ENCODE assay signal across 8 cellular contexts in genomic region chr14:90398841-90399540, GRCh38. TPM values are rescaled to one million over a fixed set of nuclear protein-coding genes. Genes with fewer than 3 reads are reported as not detected.
DNase-seq lines count a peak whose midpoint lies in the region; ATAC-seq lines count a peak whose summit lies in the region.

No MANE protein-coding gene starts in this region.

- intact Hi-C loops in activated T-helper 1 cell treated with anti-CD3 and anti-CD28 coated beads, Interleukin-12 subunit alpha, Interleukin-12 subunit beta, Interleukin-2, Interleukin-4 antibody, amounts not matched to agents 30 ng/mL and 10 ng/mL and 1 ng/mL, durations not matched to agents 14 hours and 24 hours and 36 hours (cut with micrococcal nuclease) = loop anchor here (1.0 to 5.0 kb wide), 5 partner anchors 120 to 663 kb away; partner anchors contain the start of gene RPS6KA5

- H3K27ac ChIP-seq in stomach smooth muscle (ENCODE audit: low read length) = peak overlapping the region; percentile 91

- no peaks in the 10 kb centered on the region for H3K9me3 ChIP-seq in iPS-18c (ENCODE audit: control insufficient read depth, insufficient read depth, low read length)
- H3K9me3 ChIP-seq in stomach smooth muscle (ENCODE audit: control insufficient read depth in 2 of 2, low read length in 2 of 2) = no peaks in the 10 kb centered on the region

- H3K4me3 ChIP-seq in iPS-18c (ENCODE audit: insufficient read depth, low read depth, low read length) (peak overlapping the region; percentile 90; the same call in 1 of the 2 replicates), stomach smooth muscle (ENCODE audit: low read length in 2 of 2) (peak overlapping the region; percentile 96 to 97)

- peaks cover 62% of the 10 kb centered on the region for H3K4me1 Mint-ChIP-seq in activated T-helper 1 cell treated with anti-CD3 and anti-CD28 coated beads, Interleukin-12 subunit alpha, Interleukin-12 subunit beta, Interleukin-2, Interleukin-4 antibody, amounts not matched to agents 30 ng/mL and 10 ng/mL and 1 ng/mL, durations not matched to agents 14 hours and 24 hours and 36 hours (ENCODE audit: low read depth)

- H3K4me1 ChIP-seq in stomach smooth muscle (ENCODE audit: control insufficient read depth, insufficient read depth, low read length) = peaks cover 42% of the 10 kb centered on the region

- H3K4me3 Mint-ChIP-seq in activated T-helper 1 cell treated with anti-CD3 and anti-CD28 coated beads, Interleukin-12 subunit alpha, Interleukin-12 subunit beta, Interleukin-2, Interleukin-4 antibody, amounts not matched to agents 30 ng/mL and 10 ng/mL and 1 ng/mL, durations not matched to agents 14 hours and 24 hours and 36 hours = peak overlapping the region; percentile 96

- H3K27ac Mint-ChIP-seq in activated T-helper 1 cell treated with anti-CD3 and anti-CD28 coated beads, Interleukin-12 subunit alpha, Interleukin-12 subunit beta, Interleukin-2, Interleukin-4 antibody, amounts not matched to agents 30 ng/mL and 10 ng/mL and 1 ng/mL, durations not matched to agents 14 hours and 24 hours and 36 hours = peak overlapping the region; percentile 98

- ATAC-seq in HG03432 (IDR thresholded peaks at IDR 0.05; ENCODE audit: unreplicated experiment) = no peak

- H3K36me3 Mint-ChIP-seq in activated T-helper 1 cell treated with anti-CD3 and anti-CD28 coated beads, Interleukin-12 subunit alpha, Interleukin-12 subunit beta, Interleukin-2, Interleukin-4 antibody, amounts not matched to agents 30 ng/mL and 10 ng/mL and 1 ng/mL, durations not matched to agents 14 hours and 24 hours and 36 hours (ENCODE audit: low read depth) = peaks cover 47% of the 10 kb centered on the region

- peaks cover 2% of the 10 kb centered on the region for H3K27me3 Mint-ChIP-seq in activated T-helper 1 cell treated with anti-CD3 and anti-CD28 coated beads, Interleukin-12 subunit alpha, Interleukin-12 subunit beta, Interleukin-2, Interleukin-4 antibody, amounts not matched to agents 30 ng/mL and 10 ng/mL and 1 ng/mL, durations not matched to agents 14 hours and 24 hours and 36 hours (ENCODE audit: insufficient read depth)

- H3K9ac ChIP-seq in stomach smooth muscle (ENCODE audit: low read length in 2 of 2) = peak overlapping the region; percentile 80 to 84

- peak; percentile 5 for DNase-seq in NCI-H82 (lab: John Stamatoyannopoulos, UW)
- DNase-seq in NCI-H82 treated with DMSO at 0.1 percent for 48 hours (lab: John Stamatoyannopoulos, UW; ENCODE audit: unreplicated experiment) = no peak
- DNase-seq in activated T-helper 1 cell treated with anti-CD3 and anti-CD28 coated beads, Interleukin-12 subunit alpha, Interleukin-12 subunit beta, Interleukin-2, Interleukin-4 antibody, amounts not matched to agents 30 ng/mL and 10 ng/mL and 1 ng/mL, durations not matched to agents 14 hours and 24 hours and 36 hours (ENCODE audit: low spot score) = no peak
- no peak for DNase-seq in cerebellum (ENCODE audit: low spot score)
- DNase-seq in NCI-H774 (lab: John Stamatoyannopoulos, UW) = no peak

- no peaks in the 10 kb centered on the region for H3K27me3 ChIP-seq in stomach smooth muscle (ENCODE audit: control insufficient read depth in 1 of 2, insufficient read depth in 2 of 2, low read length in 2 of 2)

- H3K36me3 ChIP-seq in stomach smooth muscle (ENCODE audit: control insufficient read depth in 2 of 2, insufficient read depth in 2 of 2, low read length in 2 of 2) = peaks cover 28 to 32% of the 10 kb centered on the region in 2 donors

- H3K9me3 Mint-ChIP-seq in activated T-helper 1 cell treated with anti-CD3 and anti-CD28 coated beads, Interleukin-12 subunit alpha, Interleukin-12 subunit beta, Interleukin-2, Interleukin-4 antibody, amounts not matched to agents 30 ng/mL and 10 ng/mL and 1 ng/mL, durations not matched to agents 14 hours and 24 hours and 36 hours = no peaks in the 10 kb centered on the region

RNA-seq across cellular contexts. Expression of gene CALM1, which starts 2.2 kb away (rescaled TPM):
- 513 and 521 TPM in 2 replicates for total RNA-seq in activated T-helper 1 cell treated with anti-CD3 and anti-CD28 coated beads, Interleukin-12 subunit alpha, Interleukin-12 subunit beta, Interleukin-2, Interleukin-4 antibody, amounts not matched to agents 30 ng/mL and 10 ng/mL and 1 ng/mL, durations not matched to agents 14 hours and 24 hours and 36 hours
- 1,436 TPM for total RNA-seq in cerebellum
